ENCODE assay signal across 1 cellular context in genomic region chr15:63601026-63601726, GRCh38.
TF ChIP-seq lines count a peak whose summit lies in the region.

No MANE protein-coding gene starts in this region.

TF ChIP-seq in HepG2, 621 proteins besides CTCF, POLR2A, EP300 and RAD21 (continued from another document and continues in another):
- TF ChIP-seq PHF20 (CRISPR knock-in tag; IDR thresholded peaks at IDR 0.05) (peak; percentile 39; the same call in 1 of the 2 replicates), THYN1 (CRISPR knock-in tag; IDR thresholded peaks at IDR 0.05; ENCODE audit: borderline replicate concordance, low read depth) (no peak), EEA1 (CRISPR knock-in tag; IDR thresholded peaks at IDR 0.05; ENCODE audit: borderline replicate concordance) (0 out of 2 replicates have a peak, but pooled peaks have one; percentile 44), ZSCAN31 (CRISPR knock-in tag; IDR thresholded peaks at IDR 0.05; ENCODE audit: low read depth) (peak; percentile 17; the same call in 1 of the 2 replicates), MTA1 (CRISPR knock-in tag; IDR thresholded peaks at IDR 0.05; ENCODE audit: borderline replicate concordance) (peak; percentile 50; the same call in 1 of the 2 replicates), TCF7 (IDR thresholded peaks at IDR 0.05; ENCODE audit: low read depth) (no peak), MLX (CRISPR knock-in tag; IDR thresholded peaks at IDR 0.05) (no peak), ZNF256 (CRISPR knock-in tag; conservative IDR thresholded peaks at IDR 0.05) (no peak), THAP11 (CRISPR knock-in tag; IDR thresholded peaks at IDR 0.05) (0 out of 2 replicates have a peak, but pooled peaks have one; percentile 9), TMF1 (CRISPR knock-in tag; IDR thresholded peaks at IDR 0.05; ENCODE audit: low read depth) (no peak), HNRNPLL (IDR thresholded peaks at IDR 0.05; ENCODE audit: low read depth, low read length, poor library complexity, severe bottlenecking) (peak; percentile 29), ZNF563 (CRISPR knock-in tag; IDR thresholded peaks at IDR 0.05) (peak; percentile 62), IRF9 (CRISPR knock-in tag; IDR thresholded peaks at IDR 0.05; ENCODE audit: borderline replicate concordance) (no peak), ZNF691 (CRISPR knock-in tag; IDR thresholded peaks at IDR 0.05; ENCODE audit: borderline replicate concordance, low read depth) (no peak), TAF1 (CRISPR knock-in tag; IDR thresholded peaks at IDR 0.05) (peak; percentile 52), ZNF557 (CRISPR knock-in tag; IDR thresholded peaks at IDR 0.05) (no peak), PATZ1 (CRISPR knock-in tag; IDR thresholded peaks at IDR 0.05) (peak; percentile 42; the same call in 1 of the 2 replicates), MIER3 (CRISPR knock-in tag; IDR thresholded peaks at IDR 0.05; ENCODE audit: borderline replicate concordance) (no peak), ZNF878 (CRISPR knock-in tag; IDR thresholded peaks at IDR 0.05) (no peak), KLF9 (CRISPR knock-in tag; IDR thresholded peaks at IDR 0.05; ENCODE audit: low read depth) (no peak), HIC2 (CRISPR knock-in tag; IDR thresholded peaks at IDR 0.05; ENCODE audit: low read depth) (no peak), TBX2 (CRISPR knock-in tag; IDR thresholded peaks at IDR 0.05; ENCODE audit: borderline replicate concordance) (no peak), ZNF281 (CRISPR knock-in tag; IDR thresholded peaks at IDR 0.05; ENCODE audit: borderline replicate concordance) (no peak), TCF7L2 (IDR thresholded peaks at IDR 0.05; ENCODE audit: low read depth, low read length) (no peak), ZNF577 (CRISPR knock-in tag; IDR thresholded peaks at IDR 0.05; ENCODE audit: borderline replicate concordance, low read depth) (no peak), DR1 (CRISPR knock-in tag; IDR thresholded peaks at IDR 0.05) (no peak), SKI (IDR thresholded peaks at IDR 0.05; ENCODE audit: partially characterized antibody) (no peak), UBTF (CRISPR knock-in tag; IDR thresholded peaks at IDR 0.05) (peak; percentile 67), PHF8 (CRISPR knock-in tag; IDR thresholded peaks at IDR 0.05) (peak; percentile 71), ERF (CRISPR knock-in tag; IDR thresholded peaks at IDR 0.05) (no peak), SMAD9 (CRISPR knock-in tag; IDR thresholded peaks at IDR 0.05) (no peak), RFXAP (CRISPR knock-in tag; IDR thresholded peaks at IDR 0.05; ENCODE audit: borderline replicate concordance) (no peak), REXO4 (CRISPR knock-in tag; IDR thresholded peaks at IDR 0.05; ENCODE audit: borderline replicate concordance) (no peak), KAT7 (CRISPR knock-in tag; IDR thresholded peaks at IDR 0.05; ENCODE audit: borderline replicate concordance) (peak; percentile 46; the same call in 1 of the 2 replicates), KAT8 (CRISPR knock-in tag; IDR thresholded peaks at IDR 0.05) (no peak), ZBTB42 (CRISPR knock-in tag; IDR thresholded peaks at IDR 0.05) (peak; percentile 38; the same call in 1 of the 2 replicates), TBL1XR1 (IDR thresholded peaks at IDR 0.05; ENCODE audit: borderline replicate concordance, low read length, partially characterized antibody) (no peak), MAF1 (CRISPR knock-in tag; IDR thresholded peaks at IDR 0.05; ENCODE audit: borderline replicate concordance) (peak; percentile 51; the same call in 1 of the 2 replicates), HMGXB4 (CRISPR knock-in tag; IDR thresholded peaks at IDR 0.05; ENCODE audit: borderline replicate concordance in 1 of 2, low read depth in 1 of 2) (peak in 1 of 2 experiments; percentile 33; a peak in 1 of 4 replicates), U2AF1 (optimal IDR thresholded peaks at IDR 0.05; ENCODE audit: low read depth, low read length) (no peak), HIVEP1 (CRISPR knock-in tag; IDR thresholded peaks at IDR 0.05) (0 out of 2 replicates have a peak, but pooled peaks have one; percentile 49), NFE2 (CRISPR knock-in tag; IDR thresholded peaks at IDR 0.05) (no peak), BHLHE40 (IDR thresholded peaks at IDR 0.05; ENCODE audit: low read length) (no peak), ADNP (CRISPR knock-in tag; IDR thresholded peaks at IDR 0.05) (no peak), ZNF276 (CRISPR knock-in tag; IDR thresholded peaks at IDR 0.05; ENCODE audit: low read depth) (0 out of 2 replicates have a peak, but pooled peaks have one; percentile 8), TRIM22 (IDR thresholded peaks at IDR 0.05) (no peak), ZNF7 (CRISPR knock-in tag; IDR thresholded peaks at IDR 0.05) (no peak), TP53 (CRISPR knock-in tag; conservative IDR thresholded peaks at IDR 0.05) (no peak)
